1 cellular context compared by ENCODE assay signal in the genomic region with DNA sequence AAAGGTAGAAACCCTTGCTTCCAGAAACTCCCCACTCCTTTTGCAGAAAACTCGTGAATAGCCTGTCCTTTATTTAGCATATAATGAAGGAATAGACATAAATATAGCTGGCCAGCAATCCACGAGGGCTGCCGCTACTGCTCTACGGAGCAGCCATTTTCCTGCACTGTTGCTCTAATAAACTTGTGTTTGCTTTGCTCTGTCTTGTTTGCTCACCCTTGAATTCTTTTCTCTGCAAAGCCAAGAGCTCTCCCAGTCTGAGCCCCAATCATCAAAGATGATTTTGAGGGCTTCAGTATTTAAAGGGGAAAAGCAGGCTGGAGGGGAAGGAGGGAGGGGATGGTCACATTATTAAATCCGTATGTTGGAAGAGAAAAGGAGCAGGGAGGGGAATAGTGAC.
TF ChIP-seq lines count a peak whose summit lies in the region.

No MANE protein-coding gene starts in this region.

TF ChIP-seq in HepG2, 621 proteins besides CTCF, POLR2A, EP300 and RAD21 (continued from another document):
- TF ChIP-seq, protein P1, sequence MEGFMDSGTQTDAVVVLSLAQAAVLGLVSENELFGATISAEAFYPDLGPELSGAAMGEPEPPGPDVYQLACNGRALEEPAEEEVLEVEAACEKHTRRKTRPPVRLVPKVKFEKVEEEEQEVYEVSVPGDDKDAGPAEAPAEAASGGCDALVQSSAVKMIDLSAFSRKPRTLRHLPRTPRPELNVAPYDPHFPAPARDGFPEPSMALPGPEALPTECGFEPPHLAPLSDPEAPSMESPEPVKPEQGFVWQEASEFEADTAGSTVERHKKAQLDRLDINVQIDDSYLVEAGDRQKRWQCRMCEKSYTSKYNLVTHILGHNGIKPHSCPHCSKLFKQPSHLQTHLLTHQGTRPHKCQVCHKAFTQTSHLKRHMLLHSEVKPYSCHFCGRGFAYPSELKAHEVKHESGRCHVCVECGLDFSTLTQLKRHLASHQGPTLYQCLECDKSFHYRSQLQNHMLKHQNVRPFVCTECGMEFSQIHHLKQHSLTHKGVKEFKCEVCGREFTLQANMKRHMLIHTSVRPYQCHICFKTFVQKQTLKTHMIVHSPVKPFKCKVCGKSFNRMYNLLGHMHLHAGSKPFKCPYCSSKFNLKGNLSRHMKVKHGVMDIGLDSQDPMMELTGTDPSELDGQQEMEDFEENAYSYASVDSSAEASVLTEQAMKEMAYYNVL (CRISPR knock-in tag; IDR thresholded peaks at IDR 0.05; ENCODE audit: borderline replicate concordance) = 0 out of 2 replicates have a peak, but pooled peaks have one; percentile 35
- TF ChIP-seq, protein P2, sequence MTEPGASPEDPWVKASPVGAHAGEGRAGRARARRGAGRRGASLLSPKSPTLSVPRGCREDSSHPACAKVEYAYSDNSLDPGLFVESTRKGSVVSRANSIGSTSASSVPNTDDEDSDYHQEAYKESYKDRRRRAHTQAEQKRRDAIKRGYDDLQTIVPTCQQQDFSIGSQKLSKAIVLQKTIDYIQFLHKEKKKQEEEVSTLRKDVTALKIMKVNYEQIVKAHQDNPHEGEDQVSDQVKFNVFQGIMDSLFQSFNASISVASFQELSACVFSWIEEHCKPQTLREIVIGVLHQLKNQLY (CRISPR knock-in tag; IDR thresholded peaks at IDR 0.05) = 0 out of 2 replicates have a peak, but pooled peaks have one; percentile 28
- TF ChIP-seq, protein P3, sequence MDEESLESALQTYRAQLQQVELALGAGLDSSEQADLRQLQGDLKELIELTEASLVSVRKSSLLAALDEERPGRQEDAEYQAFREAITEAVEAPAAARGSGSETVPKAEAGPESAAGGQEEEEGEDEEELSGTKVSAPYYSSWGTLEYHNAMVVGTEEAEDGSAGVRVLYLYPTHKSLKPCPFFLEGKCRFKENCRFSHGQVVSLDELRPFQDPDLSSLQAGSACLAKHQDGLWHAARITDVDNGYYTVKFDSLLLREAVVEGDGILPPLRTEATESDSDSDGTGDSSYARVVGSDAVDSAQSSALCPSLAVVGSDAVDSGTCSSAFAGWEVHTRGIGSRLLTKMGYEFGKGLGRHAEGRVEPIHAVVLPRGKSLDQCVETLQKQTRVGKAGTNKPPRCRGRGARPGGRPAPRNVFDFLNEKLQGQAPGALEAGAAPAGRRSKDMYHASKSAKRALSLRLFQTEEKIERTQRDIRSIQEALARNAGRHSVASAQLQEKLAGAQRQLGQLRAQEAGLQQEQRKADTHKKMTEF (CRISPR knock-in tag; IDR thresholded peaks at IDR 0.05) = peak; percentile 63; the same call in 1 of the 2 replicates
- TF ChIP-seq NCOA2 (CRISPR knock-in tag; IDR thresholded peaks at IDR 0.05) = peak; percentile 59
- no peak for TF ChIP-seq HNRNPK (IDR thresholded peaks at IDR 0.05; ENCODE audit: low read depth, low read length, poor library complexity, severe bottlenecking)
- TF ChIP-seq DMAP1 (CRISPR knock-in tag; IDR thresholded peaks at IDR 0.05) = 0 out of 2 replicates have a peak, but pooled peaks have one; percentile 28
- TF ChIP-seq ZSCAN25 (CRISPR knock-in tag; IDR thresholded peaks at IDR 0.05) = 0 out of 2 replicates have a peak, but pooled peaks have one; percentile 20
- TF ChIP-seq SMAD9 (CRISPR knock-in tag; IDR thresholded peaks at IDR 0.05) = no peak
- 0 out of 2 replicates have a peak, but pooled peaks have one; percentile 34 for TF ChIP-seq STAT5B (CRISPR knock-in tag; IDR thresholded peaks at IDR 0.05)
- TF ChIP-seq, protein P4, sequence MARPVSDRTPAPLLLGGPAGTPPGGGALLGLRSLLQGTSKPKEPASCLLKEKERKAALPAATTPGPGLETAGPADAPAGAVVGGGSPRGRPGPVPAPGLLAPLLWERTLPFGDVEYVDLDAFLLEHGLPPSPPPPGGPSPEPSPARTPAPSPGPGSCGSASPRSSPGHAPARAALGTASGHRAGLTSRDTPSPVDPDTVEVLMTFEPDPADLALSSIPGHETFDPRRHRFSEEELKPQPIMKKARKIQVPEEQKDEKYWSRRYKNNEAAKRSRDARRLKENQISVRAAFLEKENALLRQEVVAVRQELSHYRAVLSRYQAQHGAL (CRISPR knock-in tag; IDR thresholded peaks at IDR 0.05; ENCODE audit: not compliant biosample characterization) = no peak
- TF ChIP-seq, protein P5, sequence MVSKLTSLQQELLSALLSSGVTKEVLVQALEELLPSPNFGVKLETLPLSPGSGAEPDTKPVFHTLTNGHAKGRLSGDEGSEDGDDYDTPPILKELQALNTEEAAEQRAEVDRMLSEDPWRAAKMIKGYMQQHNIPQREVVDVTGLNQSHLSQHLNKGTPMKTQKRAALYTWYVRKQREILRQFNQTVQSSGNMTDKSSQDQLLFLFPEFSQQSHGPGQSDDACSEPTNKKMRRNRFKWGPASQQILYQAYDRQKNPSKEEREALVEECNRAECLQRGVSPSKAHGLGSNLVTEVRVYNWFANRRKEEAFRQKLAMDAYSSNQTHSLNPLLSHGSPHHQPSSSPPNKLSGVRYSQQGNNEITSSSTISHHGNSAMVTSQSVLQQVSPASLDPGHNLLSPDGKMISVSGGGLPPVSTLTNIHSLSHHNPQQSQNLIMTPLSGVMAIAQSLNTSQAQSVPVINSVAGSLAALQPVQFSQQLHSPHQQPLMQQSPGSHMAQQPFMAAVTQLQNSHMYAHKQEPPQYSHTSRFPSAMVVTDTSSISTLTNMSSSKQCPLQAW (CRISPR knock-in tag; IDR thresholded peaks at IDR 0.05) = peak; percentile 10; the same call in 1 of the 2 replicates
- no peak for TF ChIP-seq RFXANK (CRISPR knock-in tag; IDR thresholded peaks at IDR 0.05)
- peak; percentile 48; the same call in 1 of the 2 replicates for TF ChIP-seq ZNF331 (CRISPR knock-in tag; IDR thresholded peaks at IDR 0.05)
- no peak for TF ChIP-seq MTF2 (CRISPR knock-in tag; IDR thresholded peaks at IDR 0.05; ENCODE audit: borderline replicate concordance)
- TF ChIP-seq ERF (CRISPR knock-in tag; IDR thresholded peaks at IDR 0.05) = peak; percentile 75; the same call in 1 of the 2 replicates
- TF ChIP-seq CREM (IDR thresholded peaks at IDR 0.05) = 0 out of 2 replicates have a peak, but pooled peaks have one; percentile 32
- TF ChIP-seq CREM (CRISPR knock-in tag; IDR thresholded peaks at IDR 0.05) = no peak
- no peak for TF ChIP-seq ZNF230 (CRISPR knock-in tag; IDR thresholded peaks at IDR 0.05)
- peak; percentile 81 for TF ChIP-seq POLR2G (IDR thresholded peaks at IDR 0.05; ENCODE audit: low read depth, low read length)
- TF ChIP-seq POLR2AphosphoS5 (IDR thresholded peaks at IDR 0.05; ENCODE audit: low read depth, low read length) = peak; percentile 52
- TF ChIP-seq, protein P6, sequence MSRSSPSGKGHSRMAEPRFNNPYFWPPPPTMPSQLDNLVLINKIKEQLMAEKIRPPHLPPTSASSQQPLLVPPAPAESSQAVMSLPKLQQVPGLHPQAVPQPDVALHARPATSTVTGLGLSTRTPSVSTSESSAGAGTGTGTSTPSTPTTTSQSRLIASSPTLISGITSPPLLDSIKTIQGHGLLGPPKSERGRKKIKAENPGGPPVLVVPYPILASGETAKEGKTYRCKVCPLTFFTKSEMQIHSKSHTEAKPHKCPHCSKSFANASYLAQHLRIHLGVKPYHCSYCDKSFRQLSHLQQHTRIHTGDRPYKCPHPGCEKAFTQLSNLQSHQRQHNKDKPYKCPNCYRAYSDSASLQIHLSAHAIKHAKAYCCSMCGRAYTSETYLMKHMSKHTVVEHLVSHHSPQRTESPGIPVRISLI (CRISPR knock-in tag; IDR thresholded peaks at IDR 0.05; ENCODE audit: borderline replicate concordance) = peak; percentile 14; the same call in 1 of the 2 replicates
